In genomic region chr3:48991851-48992545, GRCh38 we compare ENCODE assay signal across 1 cellular context.
TF ChIP-seq lines count a peak whose summit lies in the region.

No MANE protein-coding gene starts in this region.

TF ChIP-seq in neural cell, 6 proteins besides CTCF, POLR2A, EP300 and RAD21 (continued from another document):
- no peak for TF ChIP-seq REST (IDR thresholded peaks at IDR 0.05; ENCODE audit: borderline replicate concordance)
